Comparison of ENCODE assay signal across 1 cellular context in the genomic region with DNA sequence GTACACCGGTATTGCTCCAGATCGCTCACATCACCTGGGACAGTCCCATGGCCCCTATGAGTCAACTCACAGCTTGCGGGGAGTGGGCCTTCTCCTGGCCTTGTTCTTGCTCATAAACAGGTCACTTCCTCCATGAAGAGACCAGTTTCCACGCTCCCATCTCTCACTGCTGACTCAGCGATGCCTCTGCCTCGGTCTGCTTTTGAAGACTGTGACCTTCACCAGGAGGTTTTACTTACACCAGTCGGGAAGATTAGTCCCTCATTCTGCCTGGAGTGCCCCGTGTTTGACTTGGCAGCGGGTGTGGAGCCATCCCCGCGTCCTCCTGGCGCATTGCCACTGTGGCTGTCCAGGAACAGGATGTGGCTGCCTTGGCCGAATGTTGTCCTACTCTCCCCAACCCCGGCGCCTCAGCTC.
TF ChIP-seq lines count a peak whose summit lies in the region.

No MANE protein-coding gene starts in this region.

TF ChIP-seq in GM23338, 12 proteins besides CTCF, POLR2A, EP300 and RAD21 (continued from another document):
- TF ChIP-seq, protein P1, sequence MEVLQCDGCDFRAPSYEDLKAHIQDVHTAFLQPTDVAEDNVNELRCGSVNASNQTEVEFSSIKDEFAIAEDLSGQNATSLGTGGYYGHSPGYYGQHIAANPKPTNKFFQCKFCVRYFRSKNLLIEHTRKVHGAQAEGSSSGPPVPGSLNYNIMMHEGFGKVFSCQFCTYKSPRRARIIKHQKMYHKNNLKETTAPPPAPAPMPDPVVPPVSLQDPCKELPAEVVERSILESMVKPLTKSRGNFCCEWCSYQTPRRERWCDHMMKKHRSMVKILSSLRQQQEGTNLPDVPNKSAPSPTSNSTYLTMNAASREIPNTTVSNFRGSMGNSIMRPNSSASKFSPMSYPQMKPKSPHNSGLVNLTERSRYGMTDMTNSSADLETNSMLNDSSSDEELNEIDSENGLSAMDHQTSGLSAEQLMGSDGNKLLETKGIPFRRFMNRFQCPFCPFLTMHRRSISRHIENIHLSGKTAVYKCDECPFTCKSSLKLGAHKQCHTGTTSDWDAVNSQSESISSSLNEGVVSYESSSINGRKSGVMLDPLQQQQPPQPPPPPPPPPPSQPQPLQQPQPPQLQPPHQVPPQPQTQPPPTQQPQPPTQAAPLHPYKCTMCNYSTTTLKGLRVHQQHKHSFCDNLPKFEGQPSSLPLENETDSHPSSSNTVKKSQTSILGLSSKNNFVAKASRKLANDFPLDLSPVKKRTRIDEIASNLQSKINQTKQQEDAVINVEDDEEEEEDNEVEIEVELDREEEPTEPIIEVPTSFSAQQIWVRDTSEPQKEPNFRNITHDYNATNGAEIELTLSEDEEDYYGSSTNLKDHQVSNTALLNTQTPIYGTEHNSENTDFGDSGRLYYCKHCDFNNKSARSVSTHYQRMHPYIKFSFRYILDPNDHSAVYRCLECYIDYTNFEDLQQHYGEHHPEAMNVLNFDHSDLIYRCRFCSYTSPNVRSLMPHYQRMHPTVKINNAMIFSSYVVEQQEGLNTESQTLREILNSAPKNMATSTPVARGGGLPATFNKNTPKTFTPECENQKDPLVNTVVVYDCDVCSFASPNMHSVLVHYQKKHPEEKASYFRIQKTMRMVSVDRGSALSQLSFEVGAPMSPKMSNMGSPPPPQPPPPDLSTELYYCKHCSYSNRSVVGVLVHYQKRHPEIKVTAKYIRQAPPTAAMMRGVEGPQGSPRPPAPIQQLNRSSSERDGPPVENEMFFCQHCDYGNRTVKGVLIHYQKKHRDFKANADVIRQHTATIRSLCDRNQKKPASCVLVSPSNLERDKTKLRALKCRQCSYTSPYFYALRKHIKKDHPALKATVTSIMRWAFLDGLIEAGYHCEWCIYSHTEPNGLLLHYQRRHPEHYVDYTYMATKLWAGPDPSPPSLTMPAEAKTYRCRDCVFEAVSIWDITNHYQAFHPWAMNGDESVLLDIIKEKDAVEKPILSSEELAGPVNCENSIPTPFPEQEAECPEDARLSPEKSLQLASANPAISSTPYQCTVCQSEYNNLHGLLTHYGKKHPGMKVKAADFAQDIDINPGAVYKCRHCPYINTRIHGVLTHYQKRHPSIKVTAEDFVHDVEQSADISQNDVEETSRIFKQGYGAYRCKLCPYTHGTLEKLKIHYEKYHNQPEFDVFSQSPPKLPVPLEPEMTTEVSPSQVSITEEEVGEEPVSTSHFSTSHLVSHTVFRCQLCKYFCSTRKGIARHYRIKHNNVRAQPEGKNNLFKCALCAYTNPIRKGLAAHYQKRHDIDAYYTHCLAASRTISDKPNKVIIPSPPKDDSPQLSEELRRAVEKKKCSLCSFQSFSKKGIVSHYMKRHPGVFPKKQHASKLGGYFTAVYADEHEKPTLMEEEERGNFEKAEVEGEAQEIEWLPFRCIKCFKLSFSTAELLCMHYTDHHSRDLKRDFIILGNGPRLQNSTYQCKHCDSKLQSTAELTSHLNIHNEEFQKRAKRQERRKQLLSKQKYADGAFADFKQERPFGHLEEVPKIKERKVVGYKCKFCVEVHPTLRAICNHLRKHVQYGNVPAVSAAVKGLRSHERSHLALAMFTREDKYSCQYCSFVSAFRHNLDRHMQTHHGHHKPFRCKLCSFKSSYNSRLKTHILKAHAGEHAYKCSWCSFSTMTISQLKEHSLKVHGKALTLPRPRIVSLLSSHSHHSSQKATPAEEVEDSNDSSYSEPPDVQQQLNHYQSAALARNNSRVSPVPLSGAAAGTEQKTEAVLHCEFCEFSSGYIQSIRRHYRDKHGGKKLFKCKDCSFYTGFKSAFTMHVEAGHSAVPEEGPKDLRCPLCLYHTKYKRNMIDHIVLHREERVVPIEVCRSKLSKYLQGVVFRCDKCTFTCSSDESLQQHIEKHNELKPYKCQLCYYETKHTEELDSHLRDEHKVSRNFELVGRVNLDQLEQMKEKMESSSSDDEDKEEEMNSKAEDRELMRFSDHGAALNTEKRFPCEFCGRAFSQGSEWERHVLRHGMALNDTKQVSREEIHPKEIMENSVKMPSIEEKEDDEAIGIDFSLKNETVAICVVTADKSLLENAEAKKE (CRISPR knock-in tag; IDR thresholded peaks at IDR 0.05): no peak
- TF ChIP-seq JUNB (IDR thresholded peaks at IDR 0.05; ENCODE audit: unreplicated experiment) (no peak), ZNF331 (CRISPR knock-in tag; IDR thresholded peaks at IDR 0.05; ENCODE audit: low read depth) (no peak)
